16 cellular contexts compared by ENCODE assay signal in genomic region chr13:108980237-108980636, GRCh38.
DNase-seq lines count a peak whose midpoint lies in the region; TF ChIP-seq lines count a peak whose summit lies in the region.
"Had no signal": no experiment of that assay in that cellular context is flagged by ENCODE, and none has a peak within 500 bp of the region (broad histone marks: within the 10 kb centered on the region; RNA-seq: fewer than 3 reads in every experiment).

No MANE protein-coding gene starts in this region.

- H3K36me3 ChIP-seq in endocrine pancreas (ENCODE audit: control insufficient read depth, insufficient read depth, low read length) (no peaks in the 10 kb centered on the region), prostate gland (no peaks in the 10 kb centered on the region), H7 (replicated peaks; ENCODE audit: control insufficient read depth, insufficient read depth, low read length) (no peaks in the 10 kb centered on the region)
- H3K36me3 ChIP-seq: heart right ventricle, ovary had no signal

- no peaks in the 10 kb centered on the region for H3K9me3 Mint-ChIP-seq in activated naive CD8-positive, alpha-beta T cell treated with anti-CD3 and anti-CD28 coated beads for 36 hours
- H3K9me3 Mint-ChIP-seq: activated T-cell treated with anti-CD3 and anti-CD28 coated beads, Interleukin-2, amount 50 U/mL, for 4 hours had no signal

- no peak overlapping the region for H3K9ac ChIP-seq in endocrine pancreas (ENCODE audit: control insufficient read depth, insufficient read depth, low read length)

- no peaks in the 10 kb centered on the region for H3K27me3 ChIP-seq in endocrine pancreas (ENCODE audit: control insufficient read depth, insufficient read depth, low read length)
- no peaks in the 10 kb centered on the region for H3K27me3 ChIP-seq in prostate gland (replicated peaks; ENCODE audit: insufficient read depth)
- H3K27me3 ChIP-seq in H7 (ENCODE audit: control insufficient read depth, insufficient read depth, low read length): no peaks in the 10 kb centered on the region
- H3K27me3 ChIP-seq: ovary had no signal

- H3K4me1 Mint-ChIP-seq in activated naive CD8-positive, alpha-beta T cell treated with anti-CD3 and anti-CD28 coated beads for 36 hours: no peaks in the 10 kb centered on the region

- peak overlapping the region; percentile 52 to 59 for H3K27ac ChIP-seq in prostate gland
- H3K27ac ChIP-seq: heart right ventricle, ovary had no signal

- TF ChIP-seq CTCF in LNCaP clone FGC (IDR thresholded peaks at IDR 0.05; ENCODE audit: control insufficient read depth, extremely low read depth, insufficient read depth): no peak
- no peak for TF ChIP-seq CTCF in prostate gland (IDR thresholded peaks at IDR 0.05)
- TF ChIP-seq CTCF in GM10266 (IDR thresholded peaks at IDR 0.05; ENCODE audit: control insufficient read depth, insufficient read depth, low read depth, missing control alignments): no peak

- H3K4me1 ChIP-seq in endocrine pancreas (ENCODE audit: control insufficient read depth, insufficient read depth, low read length): peaks cover 5% of the 10 kb centered on the region
- H3K4me1 ChIP-seq in prostate gland (replicated peaks): no peaks in the 10 kb centered on the region

- DNase-seq in LNCaP clone FGC (ENCODE audit: low read depth): peak; percentile 59
- peak; percentile 78 for DNase-seq in NCI-H774 (lab: John Stamatoyannopoulos, UW)
- peak; percentile 55 for DNase-seq in prostate gland (ENCODE audit: low spot score)
- no peak for DNase-seq in activated CD4-positive, CD25-positive, alpha-beta regulatory T cell treated with anti-CD3 and anti-CD28 coated beads, Interleukin-2, amount 50 U/mL, for 72 hours
- DNase-seq in H7: no peak
- DNase-seq in activated naive CD8-positive, alpha-beta T cell treated with anti-CD3 and anti-CD28 coated beads for 36 hours: no peak
- DNase-seq in GM10266 (ENCODE audit: extremely low spot score): no peak
- DNase-seq: activated CD4-positive, alpha-beta T cell treated with anti-CD3 and anti-CD28 coated beads, Interleukin-2, amount 50 U/mL, for 1 hour; activated T-cell treated with anti-CD3 and anti-CD28 coated beads, Interleukin-2, amount 50 U/mL, for 4 hours; H9; heart right ventricle; kidney; NCI-H69; ovary; T1000 had no signal

- H3K27me3 Mint-ChIP-seq in activated naive CD8-positive, alpha-beta T cell treated with anti-CD3 and anti-CD28 coated beads for 36 hours: peaks cover 39% of the 10 kb centered on the region

- H3K36me3 Mint-ChIP-seq in activated naive CD8-positive, alpha-beta T cell treated with anti-CD3 and anti-CD28 coated beads for 36 hours: no peaks in the 10 kb centered on the region

- WGBS in prostate gland: 2% methylated on average over 5 of the region's 5 CpGs

- H3K9me3 ChIP-seq in endocrine pancreas (ENCODE audit: control insufficient read depth, low read length): no peaks in the 10 kb centered on the region
- no peaks in the 10 kb centered on the region for H3K9me3 ChIP-seq in prostate gland
- H3K9me3 ChIP-seq: ovary had no signal

- intact Hi-C loops in prostate gland (cut with DNase I): no loop called here

- H3K4me3 ChIP-seq in LNCaP clone FGC (ENCODE audit: low read depth, low read length) (peak overlapping the region; percentile 12), endocrine pancreas (ENCODE audit: control insufficient read depth, insufficient read depth, low read length) (peak overlapping the region; percentile 47), prostate gland (no peak overlapping the region), H7 (ENCODE audit: insufficient read depth, low read depth, low read length) (no peak overlapping the region)
- H3K4me3 ChIP-seq: heart right ventricle, ovary had no signal

- no peak for TF ChIP-seq POLR2A in prostate gland (IDR thresholded peaks at IDR 0.05)

- no peak overlapping the region for H3K27ac Mint-ChIP-seq in activated naive CD8-positive, alpha-beta T cell treated with anti-CD3 and anti-CD28 coated beads for 36 hours
- H3K27ac Mint-ChIP-seq: H9 had no signal

- no peak overlapping the region for H3K4me3 Mint-ChIP-seq in activated naive CD8-positive, alpha-beta T cell treated with anti-CD3 and anti-CD28 coated beads for 36 hours
- H3K4me3 Mint-ChIP-seq: activated T-cell treated with anti-CD3 and anti-CD28 coated beads, Interleukin-2, amount 50 U/mL, for 4 hours; H9 had no signal

Comparison
In these comparisons a context has a peak if more than half of its experiments do, and no peak if none do; other contexts are left out.
1. DNase-seq: peak in LNCaP clone FGC (single experiment), NCI-H774 (single experiment) and prostate gland (single experiment); none in activated CD4-positive, CD25-positive, alpha-beta regulatory T cell treated with anti-CD3 and anti-CD28 coated beads, Interleukin-2, amount 50 U/mL, for 72 hours (single experiment), H7 (single experiment), activated naive CD8-positive, alpha-beta T cell treated with anti-CD3 and anti-CD28 coated beads for 36 hours (single experiment) and GM10266 (single experiment).
2. H3K4me3 ChIP-seq: peak in LNCaP clone FGC (single experiment) and endocrine pancreas (single experiment); none in prostate gland (0 of 2) and H7 (single experiment).